19 cellular contexts compared by ENCODE assay signal in genomic region chr12:91422811-91423210, GRCh38.
"Had no signal": no experiment of that assay in that cellular context is flagged by ENCODE, and none has a peak within 500 bp of the region (broad histone marks: within the 10 kb centered on the region; RNA-seq: fewer than 3 reads in every experiment).

No MANE protein-coding gene starts in this region.

- H3K27ac Mint-ChIP-seq: activated CD4-positive, alpha-beta memory T cell treated with anti-CD3 and anti-CD28 coated beads for 36 hours; activated CD8-positive, alpha-beta memory T cell treated with anti-CD3 and anti-CD28 coated beads, Interleukin-2, amount 10 ng/mL, durations not matched to agents 7 days and 5 days; activated naive CD4-positive, alpha-beta T cell treated with anti-CD3 and anti-CD28 coated beads, Interleukin-2, amount 50 U/mL, for 72 hours; activated T-cell treated with anti-CD3 and anti-CD28 coated beads, Interleukin-2, amount 50 U/mL, for 24 hours; natural killer cell treated with Interleukin-12 subunit alpha and Interleukin-12 subunit beta and Interleukin-15 and Interleukin-18, amount 100 ng/mL, for 72 hours; progenitor cell of endocrine pancreas; stimulated activated naive CD8-positive, alpha-beta T cell treated with anti-CD3 and anti-CD28 coated beads, Interleukin-15, Interleukin-2, amounts not matched to agents 100 ng/mL and 50 ng/mL, for 24 hours had no signal

- H3K4me1 Mint-ChIP-seq: activated CD8-positive, alpha-beta memory T cell treated with anti-CD3 and anti-CD28 coated beads, Interleukin-2, amount 10 ng/mL, durations not matched to agents 7 days and 5 days had no signal

- H3K36me3 ChIP-seq: colonic mucosa, esophagus squamous epithelium had no signal

- H3K36me3 Mint-ChIP-seq: activated CD4-positive, alpha-beta memory T cell treated with anti-CD3 and anti-CD28 coated beads for 36 hours; activated CD8-positive, alpha-beta memory T cell treated with anti-CD3 and anti-CD28 coated beads, Interleukin-2, amount 10 ng/mL, durations not matched to agents 7 days and 5 days; activated naive CD4-positive, alpha-beta T cell treated with anti-CD3 and anti-CD28 coated beads, Interleukin-2, amount 50 U/mL, for 72 hours; natural killer cell treated with Interleukin-12 subunit alpha and Interleukin-12 subunit beta and Interleukin-15 and Interleukin-18, amount 100 ng/mL, for 72 hours had no signal

- H3K27me3 Mint-ChIP-seq: activated CD4-positive, alpha-beta memory T cell treated with anti-CD3 and anti-CD28 coated beads for 36 hours; activated T-cell treated with anti-CD3 and anti-CD28 coated beads, Interleukin-2, amount 50 U/mL, for 24 hours; progenitor cell of endocrine pancreas had no signal

- DNase-seq: activated CD4-positive, alpha-beta memory T cell treated with anti-CD3 and anti-CD28 coated beads for 36 hours; activated CD4-positive, alpha-beta T cell treated with anti-CD3 and anti-CD28 coated beads for 1 hour; activated CD8-positive, alpha-beta memory T cell treated with anti-CD3 and anti-CD28 coated beads, Interleukin-2, amount 10 ng/mL, durations not matched to agents 7 days and 5 days; activated effector memory CD4-positive, alpha-beta T cell treated with Interleukin-2 at 50 U/mL for 16 hours; activated T-cell treated with anti-CD3 and anti-CD28 coated beads, Interleukin-2, amount 50 U/mL, for 24 hours; effector CD4-positive, alpha-beta T cell; esophagus squamous epithelium; hippocampal formation; kidney; mesendoderm; right cardiac atrium; stimulated activated CD4-positive, alpha-beta T cell treated with anti-CD3 and anti-CD28 coated beads, Interleukin-4, amount 100 ng/mL, for 4 hours; stimulated activated CD8-positive, alpha-beta memory T cell treated with anti-CD3 and anti-CD28 coated beads, Interleukin-4, amount 100 ng/mL, for 48 hours had no signal

- ATAC-seq: activated CD8-positive, alpha-beta memory T cell treated with anti-CD3 and anti-CD28 coated beads, Interleukin-2, amount 10 ng/mL, durations not matched to agents 7 days and 5 days; activated naive CD4-positive, alpha-beta T cell treated with anti-CD3 and anti-CD28 coated beads, Interleukin-2, amount 50 U/mL, for 72 hours; natural killer cell treated with Interleukin-12 subunit alpha and Interleukin-12 subunit beta and Interleukin-15 and Interleukin-18, amount 100 ng/mL, for 72 hours; right cardiac atrium had no signal

- H3K4me3 Mint-ChIP-seq: activated CD4-positive, alpha-beta memory T cell treated with anti-CD3 and anti-CD28 coated beads for 36 hours; activated CD8-positive, alpha-beta memory T cell treated with anti-CD3 and anti-CD28 coated beads, Interleukin-2, amount 10 ng/mL, durations not matched to agents 7 days and 5 days; activated T-cell treated with anti-CD3 and anti-CD28 coated beads, Interleukin-2, amount 50 U/mL, for 24 hours; natural killer cell treated with Interleukin-12 subunit alpha and Interleukin-12 subunit beta and Interleukin-15 and Interleukin-18, amount 100 ng/mL, for 72 hours; stimulated activated naive CD8-positive, alpha-beta T cell treated with anti-CD3 and anti-CD28 coated beads, Interleukin-15, Interleukin-2, amounts not matched to agents 100 ng/mL and 50 ng/mL, for 24 hours had no signal

- H3K4me1 ChIP-seq: colonic mucosa had no signal

- H3K9me3 Mint-ChIP-seq: activated CD4-positive, alpha-beta memory T cell treated with anti-CD3 and anti-CD28 coated beads for 36 hours; activated naive CD4-positive, alpha-beta T cell treated with anti-CD3 and anti-CD28 coated beads, Interleukin-2, amount 50 U/mL, for 72 hours; activated T-cell treated with anti-CD3 and anti-CD28 coated beads, Interleukin-2, amount 50 U/mL, for 24 hours; natural killer cell treated with Interleukin-12 subunit alpha and Interleukin-12 subunit beta and Interleukin-15 and Interleukin-18, amount 100 ng/mL, for 72 hours; stimulated activated naive CD8-positive, alpha-beta T cell treated with anti-CD3 and anti-CD28 coated beads, Interleukin-15, Interleukin-2, amounts not matched to agents 100 ng/mL and 50 ng/mL, for 24 hours had no signal

- H3K4me3 ChIP-seq: colonic mucosa, esophagus squamous epithelium, skin epidermis had no signal

- H3K27me3 ChIP-seq: colonic mucosa, esophagus squamous epithelium had no signal

- H3K27ac ChIP-seq: colonic mucosa, esophagus squamous epithelium had no signal

- H3K9me3 ChIP-seq: colonic mucosa, esophagus squamous epithelium had no signal
